In genomic region chr7:16698200-16698910, GRCh38 we compare ENCODE assay signal across 33 cellular contexts. TPM values are rescaled to one million over a fixed set of nuclear protein-coding genes. Genes with fewer than 3 reads are reported as not detected.
A peak's percentile ranks its signal among the peaks of the same experiment; 100 is the strongest.
DNase-seq lines count a peak whose midpoint lies in the region; ATAC-seq and TF ChIP-seq lines count a peak whose summit lies in the region.
"Had no signal": no experiment of that assay in that cellular context is flagged by ENCODE, and none has a peak within 500 bp of the region (broad histone marks: within the 10 kb centered on the region; RNA-seq: fewer than 3 reads in every experiment).

No MANE protein-coding gene starts in this region.

- peaks cover 78% of the 10 kb centered on the region for H3K36me3 ChIP-seq in HAP-1 (replicated peaks)
- H3K36me3 ChIP-seq in hepatocyte (replicated peaks; ENCODE audit: insufficient read depth, low read depth) = peaks cover 5% of the 10 kb centered on the region
- H3K36me3 ChIP-seq: ovary had no signal

- H3K27me3 Mint-ChIP-seq in progenitor cell of endocrine pancreas = no peaks in the 10 kb centered on the region
- H3K27me3 Mint-ChIP-seq in activated T-helper 17 cell treated with anti-CD3 and anti-CD28 coated beads, Interleukin-2, amount 50 U/mL, for 72 hours = no peaks in the 10 kb centered on the region
- H3K27me3 Mint-ChIP-seq: activated naive CD4-positive, alpha-beta T cell treated with anti-CD3 and anti-CD28 coated beads, Interleukin-2, amount 10 ng/mL, durations not matched to agents 7 days and 5 days; CD8-positive, alpha-beta memory T cell; dendritic cell treated with granulocyte-macrophage colony-stimulating factor and Interleukin-4, amounts not matched to agents 40 ng/mL and 50 ng/mL, for 4 days; natural killer cell treated with Interleukin-12 subunit alpha and Interleukin-12 subunit beta and Interleukin-15 and Interleukin-18, amount 100 ng/mL, for 72 hours; stimulated activated naive CD8-positive, alpha-beta T cell treated with anti-CD3 and anti-CD28 coated beads, Interleukin-15, Interleukin-2, amounts not matched to agents 100 ng/mL and 50 ng/mL, for 24 hours had no signal

- peaks cover 19% of the 10 kb centered on the region for H3K4me1 ChIP-seq in HAP-1
- H3K4me1 ChIP-seq in hepatocyte (ENCODE audit: insufficient read depth) = no peaks in the 10 kb centered on the region
- H3K4me1 ChIP-seq: esophagus muscularis mucosa, spleen had no signal

- no peaks in the 10 kb centered on the region for H3K9me3 Mint-ChIP-seq in progenitor cell of endocrine pancreas (ENCODE audit: low read depth)
- H3K9me3 Mint-ChIP-seq in activated T-helper 17 cell treated with anti-CD3 and anti-CD28 coated beads, Interleukin-2, amount 50 U/mL, for 72 hours = no peaks in the 10 kb centered on the region
- H3K9me3 Mint-ChIP-seq: activated naive CD4-positive, alpha-beta T cell treated with anti-CD3 and anti-CD28 coated beads, Interleukin-2, amount 10 ng/mL, durations not matched to agents 7 days and 5 days; CD8-positive, alpha-beta memory T cell; dendritic cell treated with granulocyte-macrophage colony-stimulating factor and Interleukin-4, amounts not matched to agents 40 ng/mL and 50 ng/mL, for 4 days; natural killer cell treated with Interleukin-12 subunit alpha and Interleukin-12 subunit beta and Interleukin-15 and Interleukin-18, amount 100 ng/mL, for 72 hours; stimulated activated naive CD8-positive, alpha-beta T cell treated with anti-CD3 and anti-CD28 coated beads, Interleukin-15, Interleukin-2, amounts not matched to agents 100 ng/mL and 50 ng/mL, for 24 hours had no signal

- in situ Hi-C loops in HAP-1 (cut with MboI; ENCODE audit: low sequenced_read_pairs) = loop anchor here (10.0 kb wide), 1 partner anchor 216 kb away; no protein-coding TSS in a partner anchor

- ATAC-seq in activated T-helper 17 cell treated with anti-CD3 and anti-CD28 coated beads, Interleukin-2, amount 50 U/mL, for 72 hours (replicated peaks) = no peak
- ATAC-seq in HG03432 (IDR thresholded peaks at IDR 0.05; ENCODE audit: unreplicated experiment) = no peak
- ATAC-seq: activated CD8-positive, alpha-beta T cell treated with anti-CD3 and anti-CD28 coated beads, Interleukin-2, amount 10 ng/mL, durations not matched to agents 7 days and 5 days; GM12878; mucosa of descending colon; natural killer cell treated with Interleukin-12 subunit alpha and Interleukin-12 subunit beta and Interleukin-15 and Interleukin-18, amount 100 ng/mL, for 72 hours; Panc1; right cardiac atrium had no signal

- no peaks in the 10 kb centered on the region for H4K20me1 ChIP-seq in hepatocyte (ENCODE audit: insufficient read depth, poor library complexity, severe bottlenecking)

- H3K9me3 ChIP-seq in HAP-1 (no peaks in the 10 kb centered on the region; the same call in 1 of the 2 replicates), hepatocyte (ENCODE audit: low read depth) (no peaks in the 10 kb centered on the region)
- H3K9me3 ChIP-seq: esophagus muscularis mucosa, mucosa of descending colon, ovary, spleen, tibial nerve had no signal

- no peak overlapping the region for H3K27ac ChIP-seq in hepatocyte
- H3K27ac ChIP-seq: cardiac muscle cell, esophagus muscularis mucosa, KMS-11, ovary, spleen, tibial nerve, VCaP had no signal

- no peaks in the 10 kb centered on the region for H3K9me2 ChIP-seq in hepatocyte (replicated peaks; ENCODE audit: insufficient read depth)

- no peak overlapping the region for H2AFZ ChIP-seq in hepatocyte

- H3K4me3 Mint-ChIP-seq in progenitor cell of endocrine pancreas (ENCODE audit: low read depth) = no peak overlapping the region
- no peak overlapping the region for H3K4me3 Mint-ChIP-seq in activated T-helper 17 cell treated with anti-CD3 and anti-CD28 coated beads, Interleukin-2, amount 50 U/mL, for 72 hours
- H3K4me3 Mint-ChIP-seq: activated CD8-positive, alpha-beta T cell treated with anti-CD3 and anti-CD28 coated beads, Interleukin-2, amount 10 ng/mL, durations not matched to agents 7 days and 5 days; activated naive CD4-positive, alpha-beta T cell treated with anti-CD3 and anti-CD28 coated beads, Interleukin-2, amount 10 ng/mL, durations not matched to agents 7 days and 5 days; CD8-positive, alpha-beta memory T cell; dendritic cell treated with granulocyte-macrophage colony-stimulating factor and Interleukin-4, amounts not matched to agents 40 ng/mL and 50 ng/mL, for 4 days; natural killer cell treated with Interleukin-12 subunit alpha and Interleukin-12 subunit beta and Interleukin-15 and Interleukin-18, amount 100 ng/mL, for 72 hours; stimulated activated naive CD8-positive, alpha-beta T cell treated with anti-CD3 and anti-CD28 coated beads, Interleukin-15, Interleukin-2, amounts not matched to agents 100 ng/mL and 50 ng/mL, for 24 hours had no signal

- H3K4me2 ChIP-seq in hepatocyte = no peak overlapping the region
- H3K4me2 ChIP-seq: KMS-11 had no signal

- H3K4me3 ChIP-seq in HAP-1 = no peak overlapping the region
- H3K4me3 ChIP-seq in fibroblast of pulmonary artery (replicated peaks; ENCODE audit: low read depth, low read length) = no peak overlapping the region
- H3K4me3 ChIP-seq in hepatocyte = no peak overlapping the region
- H3K4me3 ChIP-seq: cardiac muscle cell, esophagus muscularis mucosa, GM12878, mucosa of descending colon, ovary, spleen, tibial nerve had no signal

- peak overlapping the region; percentile 2 for H3K27ac Mint-ChIP-seq in progenitor cell of endocrine pancreas
- no peak overlapping the region for H3K27ac Mint-ChIP-seq in activated T-helper 17 cell treated with anti-CD3 and anti-CD28 coated beads, Interleukin-2, amount 50 U/mL, for 72 hours
- H3K27ac Mint-ChIP-seq: activated CD8-positive, alpha-beta T cell treated with anti-CD3 and anti-CD28 coated beads, Interleukin-2, amount 10 ng/mL, durations not matched to agents 7 days and 5 days; activated naive CD4-positive, alpha-beta T cell treated with anti-CD3 and anti-CD28 coated beads, Interleukin-2, amount 10 ng/mL, durations not matched to agents 7 days and 5 days; CD8-positive, alpha-beta memory T cell; dendritic cell treated with granulocyte-macrophage colony-stimulating factor and Interleukin-4, amounts not matched to agents 40 ng/mL and 50 ng/mL, for 4 days; natural killer cell treated with Interleukin-12 subunit alpha and Interleukin-12 subunit beta and Interleukin-15 and Interleukin-18, amount 100 ng/mL, for 72 hours; stimulated activated naive CD8-positive, alpha-beta T cell treated with anti-CD3 and anti-CD28 coated beads, Interleukin-15, Interleukin-2, amounts not matched to agents 100 ng/mL and 50 ng/mL, for 24 hours had no signal

- no peaks in the 10 kb centered on the region for H3K79me2 ChIP-seq in hepatocyte

- WGBS in hepatocyte (ENCODE audit: low lambda C conversion rate, missing lambda C conversion rate) = 83% methylated on average over 3 of the region's 3 CpGs

- no peak for TF ChIP-seq CTCF in fibroblast of pulmonary artery (IDR thresholded peaks at IDR 0.05; ENCODE audit: low read length, missing control alignments)
- no peak for TF ChIP-seq CTCF in progenitor cell of endocrine pancreas (IDR thresholded peaks at IDR 0.05; ENCODE audit: unreplicated experiment)
- TF ChIP-seq CTCF in hepatocyte (IDR thresholded peaks at IDR 0.05; ENCODE audit: poor library complexity) = no peak

- H3K4me1 Mint-ChIP-seq in progenitor cell of endocrine pancreas (ENCODE audit: low read depth) = peaks cover 6% of the 10 kb centered on the region
- H3K4me1 Mint-ChIP-seq in activated T-helper 17 cell treated with anti-CD3 and anti-CD28 coated beads, Interleukin-2, amount 50 U/mL, for 72 hours = no peaks in the 10 kb centered on the region
- H3K4me1 Mint-ChIP-seq: activated naive CD4-positive, alpha-beta T cell treated with anti-CD3 and anti-CD28 coated beads, Interleukin-2, amount 10 ng/mL, durations not matched to agents 7 days and 5 days; CD8-positive, alpha-beta memory T cell had no signal

- H3K36me3 Mint-ChIP-seq in progenitor cell of endocrine pancreas (ENCODE audit: insufficient read depth) = peaks cover 34% of the 10 kb centered on the region
- peaks cover 99% of the 10 kb centered on the region for H3K36me3 Mint-ChIP-seq in activated T-helper 17 cell treated with anti-CD3 and anti-CD28 coated beads, Interleukin-2, amount 50 U/mL, for 72 hours (ENCODE audit: low read depth)

- H3K27me3 ChIP-seq in HAP-1 (ENCODE audit: low read depth) (no peaks in the 10 kb centered on the region), hepatocyte (no peaks in the 10 kb centered on the region)
- H3K27me3 ChIP-seq: cardiac muscle cell, esophagus muscularis mucosa, ovary, spleen, tibial nerve had no signal

- DNase-seq in HAP-1 (ENCODE audit: low spot score in 2 of 2) = peak; percentile 68 to 92
- peak; percentile 20 for DNase-seq in amniotic stem cell (lab: John Stamatoyannopoulos, UW)
- DNase-seq in fibroblast of pulmonary artery (ENCODE audit: low read depth) = peak; percentile 23
- no peak for DNase-seq in progenitor cell of endocrine pancreas (ENCODE audit: low spot score, unreplicated experiment)
- no peak for DNase-seq in DMS79 (lab: John Stamatoyannopoulos, UW)
- no peak for DNase-seq in hepatocyte (ENCODE audit: low spot score)
- DNase-seq: ACHN; activated CD4-positive, alpha-beta T cell treated with anti-CD3 and anti-CD28 coated beads for 4 hours; activated CD8-positive, alpha-beta T cell treated with anti-CD3 and anti-CD28 coated beads, Interleukin-2, amount 10 ng/mL, durations not matched to agents 7 days and 5 days; activated naive CD4-positive, alpha-beta T cell treated with anti-CD3 and anti-CD28 coated beads, Interleukin-2, amount 10 ng/mL, durations not matched to agents 7 days and 5 days; CD8-positive, alpha-beta memory T cell; kidney glomerular epithelial cell; mucosa of descending colon; NCI-H2029; NCI-H345; NCI-H774; ovary; right cardiac atrium; Right ventricle myocardium superior; spleen; stimulated activated CD4-positive, alpha-beta T cell treated with anti-CD3 and anti-CD28 coated beads, Interleukin-2, amount 100 ng/mL, for 24 hours had no signal

RNA-seq across cellular contexts. Expression of gene BZW2, which starts 52.4 kb away (rescaled TPM):
- total RNA-seq in progenitor cell of endocrine pancreas = 72.7 and 75.6 TPM in 2 replicates
- 10 to 100 TPM; 40.4 to 94.2 TPM for total RNA-seq in activated T-helper 17 cell treated with anti-CD3 and anti-CD28 coated beads, Interleukin-2, amount 50 U/mL, for 72 hours
- total RNA-seq in hepatocyte = 96.7 and 97.7 TPM in 2 replicates
- polyA plus RNA-seq in hepatocyte = 60.5 and 72.1 TPM in 2 replicates

RNA-seq across cellular contexts. Expression of gene ANKMY2, which starts 52.8 kb away (rescaled TPM):
- total RNA-seq in progenitor cell of endocrine pancreas = 26.4 and 26.5 TPM in 2 replicates
- total RNA-seq in activated T-helper 17 cell treated with anti-CD3 and anti-CD28 coated beads, Interleukin-2, amount 50 U/mL, for 72 hours = 10 to 100 TPM; 10.0 to 10.2 TPM
- 42.5 and 48.0 TPM in 2 replicates for total RNA-seq in hepatocyte
- polyA plus RNA-seq in hepatocyte = 30.7 and 31.5 TPM in 2 replicates

RNA-seq across cellular contexts. Expression of gene TSPAN13, which starts 55.2 kb away (rescaled TPM):
- 112 and 116 TPM in 2 replicates for total RNA-seq in progenitor cell of endocrine pancreas
- total RNA-seq in activated T-helper 17 cell treated with anti-CD3 and anti-CD28 coated beads, Interleukin-2, amount 50 U/mL, for 72 hours = 1 to 10 TPM; 1.1 to 2.5 TPM
- total RNA-seq in hepatocyte = 173 and 196 TPM in 2 replicates
- 157 and 164 TPM in 2 replicates for polyA plus RNA-seq in hepatocyte
- polyA plus RNA-seq: CD8-positive, alpha-beta memory T cell had no signal

Comparison
In these comparisons a context has a peak if more than half of its experiments do, and no peak if none do; other contexts are left out.
1. DNase-seq: peak in HAP-1 (2 of 2), amniotic stem cell (single experiment) and fibroblast of pulmonary artery (single experiment); none in progenitor cell of endocrine pancreas (single experiment), DMS79 (single experiment) and hepatocyte (single experiment).
2. RNA of gene TSPAN13, which starts 55.2 kb away (total RNA-seq): 173 to 196 TPM in hepatocyte and 112 to 116 TPM in progenitor cell of endocrine pancreas; 1.1 to 2.5 TPM in activated T-helper 17 cell treated with anti-CD3 and anti-CD28 coated beads, Interleukin-2, amount 50 U/mL, for 72 hours; every median in the first group is over 10 times any median in the second.